18 cellular contexts compared by ENCODE assay signal in the genomic region with DNA sequence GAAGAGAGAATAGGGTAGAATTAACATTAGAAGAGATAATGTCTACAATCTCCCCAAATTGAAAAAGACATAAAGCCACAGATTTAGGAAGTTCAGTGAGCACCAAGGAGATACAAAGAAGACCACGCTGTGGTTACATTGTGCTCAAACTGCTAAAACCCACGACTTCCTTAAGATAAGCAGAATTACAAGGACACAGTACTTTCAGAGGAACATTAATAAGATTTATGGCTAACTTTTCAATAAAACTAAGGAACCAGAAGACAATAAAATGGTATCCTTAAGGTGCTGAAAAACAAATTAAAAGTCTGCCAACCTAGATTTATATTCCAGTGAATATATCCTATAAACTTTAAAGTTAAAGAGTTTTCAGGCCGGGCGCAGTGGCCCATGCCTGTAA. TPM values are rescaled to one million over a fixed set of nuclear protein-coding genes. Genes with fewer than 3 reads are reported as not detected.
"Had no signal": no experiment of that assay in that cellular context is flagged by ENCODE, and none has a peak within 500 bp of the region (broad histone marks: within the 10 kb centered on the region; RNA-seq: fewer than 3 reads in every experiment).

No MANE protein-coding gene starts in this region.

- DNase-seq: activated CD4-positive, alpha-beta T cell treated with anti-CD3 and anti-CD28 coated beads for 36 hours; activated CD4-positive, alpha-beta T cell treated with anti-CD3 and anti-CD28 coated beads, Interleukin-2, amount 50 U/mL, for 48 hours; activated T-cell treated with anti-CD3 and anti-CD28 coated beads for 4 hours; cerebellar nuclear complex; cortex of kidney; gastrocnemius medialis; head of caudate nucleus; kidney glomerular epithelial cell; naive thymus-derived CD4-positive, alpha-beta T cell; ovary; psoas muscle; right lobe of liver; small intestine; stimulated activated CD4-positive, alpha-beta T cell treated with anti-CD3 and anti-CD28 coated beads, Interleukin-15, amount 100 ng/mL, for 24 hours; stimulated activated CD4-positive, alpha-beta T cell treated with anti-CD3 and anti-CD28 coated beads, Interleukin-2, amount 100 ng/mL, for 48 hours; stimulated activated naive CD8-positive, alpha-beta T cell treated with anti-CD3 and anti-CD28 coated beads, Interleukin-15, amount 100 ng/mL, for 72 hours; trophoblast cell had no signal

- H3K36me3 ChIP-seq: gastrocnemius medialis, ovary, right lobe of liver had no signal

- H3K27ac ChIP-seq: gastrocnemius medialis, ovary, psoas muscle, right lobe of liver had no signal

- H3K4me3 ChIP-seq: gastrocnemius medialis, ovary, psoas muscle, right lobe of liver had no signal

- H3K9me3 ChIP-seq: gastrocnemius medialis, ovary, psoas muscle, right lobe of liver had no signal

- H3K4me1 ChIP-seq: gastrocnemius medialis, psoas muscle, right lobe of liver had no signal

- H3K27me3 ChIP-seq: gastrocnemius medialis, ovary, right lobe of liver had no signal

RNA-seq across cellular contexts. Expression of a gene that starts 7.4 kb away (rescaled TPM):
- total RNA-seq: T-helper 1 cell treated with Interleukin-12 subunit alpha and Interleukin-12 subunit beta and Interleukin-4 antibody, amounts not matched to agents 30 ng/mL and 1 ng/mL, for 36 hours had no signal
